8 cellular contexts compared by ENCODE assay signal in genomic region chr4:94452476-94453300, GRCh38. TPM values are rescaled to one million over a fixed set of nuclear protein-coding genes. Genes with fewer than 3 reads are reported as not detected.
DNase-seq lines count a peak whose midpoint lies in the region; ATAC-seq, FAIRE-seq and TF ChIP-seq lines count a peak whose summit lies in the region.

No MANE protein-coding gene starts in this region.

- dilution Hi-C loops in endothelial cell of umbilical vein (cut with MboI; ENCODE audit: extremely low pct_ligation_motif_present, low sequenced_read_pairs) = no loop called here

- H3K4me1 Mint-ChIP-seq in memory B cell = peaks cover 18% of the 10 kb centered on the region

- peak; percentile 92 for DNase-seq in DMS 273 (lab: John Stamatoyannopoulos, UW; ENCODE audit: unreplicated experiment)
- DNase-seq in MV-4-11 (lab: John Stamatoyannopoulos, UW) = peak; percentile 5
- peak; percentile 3 for DNase-seq in activated CD4-positive, alpha-beta T cell treated with anti-CD3 and anti-CD28 coated beads, Interleukin-2, amount 50 U/mL, for 1 hour
- DNase-seq in endothelial cell of umbilical vein (ENCODE audit: low read depth, low spot score) = peak; percentile 80
- no peak for DNase-seq in memory B cell (ENCODE audit: low spot score in 2 of 2)
- DNase-seq in stomach = peak; percentile 83
- DNase-seq in central memory CD4-positive, alpha-beta T cell = no peak

- H3K27me3 Mint-ChIP-seq in memory B cell = peaks cover 2% of the 10 kb centered on the region

- no peak for TF ChIP-seq CTCF in endothelial cell of umbilical vein (IDR thresholded peaks at IDR 0.05; ENCODE audit: extremely low read depth in 1 of 2, insufficient read depth in 1 of 2, low read depth in 1 of 2, low read length in 2 of 2)
- no peak for TF ChIP-seq CTCF in stomach (IDR thresholded peaks at IDR 0.05)

- FAIRE-seq in endothelial cell of umbilical vein (lab: Jason Lieb, UNC) = no peak

- H3K9me3 ChIP-seq in endothelial cell of umbilical vein (replicated peaks; ENCODE audit: control insufficient read depth, insufficient read depth, low read length) = no peaks in the 10 kb centered on the region
- no peaks in the 10 kb centered on the region for H3K9me3 ChIP-seq in stomach

- no peak overlapping the region for H2AFZ ChIP-seq in endothelial cell of umbilical vein (ENCODE audit: low read depth, low read length)

- H3K79me2 ChIP-seq in endothelial cell of umbilical vein (ENCODE audit: control insufficient read depth, insufficient read depth, low read length) = peaks cover 59% of the 10 kb centered on the region

- H3K4me3 Mint-ChIP-seq in memory B cell = peak overlapping the region; percentile 91

- no peaks in the 10 kb centered on the region for H3K9me1 ChIP-seq in endothelial cell of umbilical vein (replicated peaks; ENCODE audit: control insufficient read depth, extremely low read depth, insufficient read depth, low read length)

- H3K4me1 ChIP-seq in endothelial cell of umbilical vein (ENCODE audit: control insufficient read depth, extremely low read depth, insufficient read depth, low read length) = peaks cover 47% of the 10 kb centered on the region
- H3K4me1 ChIP-seq in stomach = peaks cover 22 to 73% (median 42%) of the 10 kb centered on the region in 4 donors

- H3K9me3 Mint-ChIP-seq in memory B cell = no peaks in the 10 kb centered on the region

- intact Hi-C loops in endothelial cell of umbilical vein (cut with micrococcal nuclease) (loop anchor here (1.0 to 5.0 kb wide), 3 partner anchors 46 to 148 kb away; no protein-coding TSS in a partner anchor), stomach (cut with DNase I; ENCODE audit: low total_unique reads) (no loop called here)

- H3K27ac ChIP-seq in endothelial cell of umbilical vein (ENCODE audit: insufficient read depth, low read depth, low read length) (peak overlapping the region; percentile 80), stomach (peak overlapping the region; percentile 97 to 99 (median 98))

- peak; percentile 31 for TF ChIP-seq EP300 in stomach (IDR thresholded peaks at IDR 0.05)

- peak overlapping the region; percentile 87 for H3K9ac ChIP-seq in endothelial cell of umbilical vein (replicated peaks; ENCODE audit: extremely low read depth, insufficient read depth, low read length)

- no peaks in the 10 kb centered on the region for H4K20me1 ChIP-seq in endothelial cell of umbilical vein (replicated peaks; ENCODE audit: control insufficient read depth, extremely low read depth, insufficient read depth, low read length)

- peaks cover 0 to 12% of the 10 kb centered on the region in 2 experiments for H3K36me3 ChIP-seq in endothelial cell of umbilical vein (ENCODE audit: control insufficient read depth in 2 of 2, extremely low read depth in 1 of 2, insufficient read depth in 2 of 2, low read length in 2 of 2)
- H3K36me3 ChIP-seq in stomach = peaks cover 7 to 13% (median 11%) of the 10 kb centered on the region in 4 donors

- H3K4me3 ChIP-seq in endothelial cell of umbilical vein (replicated peaks in 1 of 3; ENCODE audit: insufficient read depth in 1 of 3, low read depth in 1 of 3, low read length in 3 of 3) = peak overlapping the region; percentile 60 to 99 (median 98)
- peak overlapping the region; percentile 75 to 95 (median 86) for H3K4me3 ChIP-seq in stomach

- CTCF ChIA-PET in endothelial cell of umbilical vein (lab: Charles Lee) = interaction anchor here (0.7 to 5.2 kb wide), 6 partner anchors 10 to 101 kb away, joined by 3 to 62 read pairs (median 5); no protein-coding TSS in a partner anchor

- H3K4me2 ChIP-seq in endothelial cell of umbilical vein (ENCODE audit: insufficient read depth, low read length) = peak overlapping the region; percentile 96

- WGBS in stomach, 5 donors = 2 to 3% (median 3%) methylated on average over 25 of the region's 25 CpGs

- peak; percentile 14 for TF ChIP-seq POLR2A in endothelial cell of umbilical vein (IDR thresholded peaks at IDR 0.05; ENCODE audit: low read depth, low read length)
- TF ChIP-seq POLR2A in stomach (IDR thresholded peaks at IDR 0.05) = no peak

- TSS peak; percentile 50 for BruUV-seq in endothelial cell of umbilical vein (replicated peaks; lab: Mats Ljungman, UMichigan)

- H3K27me3 ChIP-seq in endothelial cell of umbilical vein (ENCODE audit: control insufficient read depth in 2 of 2, insufficient read depth in 2 of 2, low read length in 2 of 2) (no peaks in the 10 kb centered on the region), stomach (no peaks in the 10 kb centered on the region)

- POLR2A ChIA-PET in endothelial cell of umbilical vein (lab: Charles Lee) = interaction anchor here (1.0 to 1.4 kb wide), 4 partner anchors 18 to 101 kb away, joined by 3 to 7 read pairs (median 4); no protein-coding TSS in a partner anchor

- peak overlapping the region; percentile 93 for H3K27ac Mint-ChIP-seq in memory B cell

- ATAC-seq in GM21526 (IDR thresholded peaks at IDR 0.05; ENCODE audit: low FRiP score, unreplicated experiment) = peak; percentile 16
- ATAC-seq in memory B cell (ENCODE audit: low read depth) = no peak

- peaks cover 4% of the 10 kb centered on the region for H3K36me3 Mint-ChIP-seq in memory B cell

TF ChIP-seq in endothelial cell of umbilical vein, 7 proteins besides CTCF, POLR2A, EP300 and RAD21:
- TF ChIP-seq, protein P1, sequence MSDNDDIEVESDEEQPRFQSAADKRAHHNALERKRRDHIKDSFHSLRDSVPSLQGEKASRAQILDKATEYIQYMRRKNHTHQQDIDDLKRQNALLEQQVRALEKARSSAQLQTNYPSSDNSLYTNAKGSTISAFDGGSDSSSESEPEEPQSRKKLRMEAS (IDR thresholded peaks at IDR 0.05; ENCODE audit: insufficient read depth, insufficient read length) = no peak
- TF ChIP-seq JUN (IDR thresholded peaks at IDR 0.05; ENCODE audit: borderline replicate concordance, insufficient read depth, insufficient read length, low read depth) = no peak
- peak; percentile 12 for TF ChIP-seq POLR2AphosphoS5 (IDR thresholded peaks at IDR 0.05; ENCODE audit: insufficient read depth, low read depth, low read length)

RNA-seq across cellular contexts. Expression of gene PDLIM5, which starts 0.9 kb away (rescaled TPM):
- 310 and 323 TPM in 2 replicates for total RNA-seq in endothelial cell of umbilical vein
- polyA plus RNA-seq in endothelial cell of umbilical vein = 243 and 281 TPM in 2 replicates
- 235 and 259 TPM in 2 replicates for polyA plus RNA-seq in endothelial cell of umbilical vein (2011; cell fraction: cytosol; rRNA removed)
- polyA plus RNA-seq in endothelial cell of umbilical vein (2011; cell fraction: nucleus; rRNA removed) = 341 and 344 TPM in 2 replicates
- polyA plus RNA-seq in endothelial cell of umbilical vein (2012) = 152 and 183 TPM in 2 replicates
- 950 and 1,000 TPM in 2 replicates for polyA minus RNA-seq in endothelial cell of umbilical vein
- polyA minus RNA-seq in endothelial cell of umbilical vein (2011; cell fraction: cytosol; rRNA and poly(A)+ RNA removed) = 25.4 TPM
- 1,523 and 1,740 TPM in 2 replicates for polyA minus RNA-seq in endothelial cell of umbilical vein (2011; cell fraction: nucleus; rRNA and poly(A)+ RNA removed)
- 100 to 1,000 TPM in 1 of 5 donors, 10 to 100 TPM in 4; 37.9 to 311 (median 64.0) TPM for total RNA-seq in stomach
- 10 to 100 TPM; 23.7 to 31.5 (median 24.6) TPM for polyA plus RNA-seq in stomach

Comparison
In these comparisons a context has a peak if more than half of its experiments do, and no peak if none do; other contexts are left out.
1. DNase-seq: peak in DMS 273 (single experiment), MV-4-11 (single experiment), activated CD4-positive, alpha-beta T cell treated with anti-CD3 and anti-CD28 coated beads, Interleukin-2, amount 50 U/mL, for 1 hour (single experiment), endothelial cell of umbilical vein (single experiment) and stomach (single experiment); none in memory B cell (0 of 2) and central memory CD4-positive, alpha-beta T cell (single experiment).